8 cellular contexts compared by ENCODE assay signal in genomic region chr5:179668404-179668803, GRCh38. TPM values are rescaled to one million over a fixed set of nuclear protein-coding genes. Genes with fewer than 3 reads are reported as not detected.
DNase-seq lines count a peak whose midpoint lies in the region; ATAC-seq and TF ChIP-seq lines count a peak whose summit lies in the region.

No MANE protein-coding gene starts in this region.

- H3K79me2 ChIP-seq in neural cell (replicated peaks; ENCODE audit: insufficient read depth, low read length) = no peaks in the 10 kb centered on the region

- TF ChIP-seq EP300 in neural cell (conservative IDR thresholded peaks at IDR 0.05; ENCODE audit: poor library complexity, severe bottlenecking) = no peak

- no peak overlapping the region for H3K27ac ChIP-seq in neural cell (ENCODE audit: low read length)

- H3F3A ChIP-seq in neural cell (ENCODE audit: insufficient read depth, low read length, poor library complexity, severe bottlenecking) = no peaks in the 10 kb centered on the region

- no peaks in the 10 kb centered on the region for H3K4me1 Mint-ChIP-seq in activated CD4-positive, alpha-beta T cell treated with anti-CD3 and anti-CD28 coated beads, Interleukin-2, amount 10 ng/mL, durations not matched to agents 24 days and 14 days

- no peak overlapping the region for H3K4me3 Mint-ChIP-seq in activated CD4-positive, alpha-beta T cell treated with anti-CD3 and anti-CD28 coated beads, Interleukin-2, amount 10 ng/mL, durations not matched to agents 24 days and 14 days

- no peaks in the 10 kb centered on the region for H3K9me3 Mint-ChIP-seq in activated CD4-positive, alpha-beta T cell treated with anti-CD3 and anti-CD28 coated beads, Interleukin-2, amount 10 ng/mL, durations not matched to agents 24 days and 14 days

- intact Hi-C loops in activated CD4-positive, alpha-beta T cell treated with anti-CD3 and anti-CD28 coated beads, Interleukin-2, amount 10 ng/mL, durations not matched to agents 24 days and 14 days (cut with micrococcal nuclease) = no loop called here

- peak; percentile 56 for TF ChIP-seq CTCF in neural cell (IDR thresholded peaks at IDR 0.05; ENCODE audit: poor library complexity, severe bottlenecking)

- no peaks in the 10 kb centered on the region for H3K9me3 ChIP-seq in neural cell (ENCODE audit: low read length)

- no peaks in the 10 kb centered on the region for H3K36me3 ChIP-seq in neural cell (ENCODE audit: insufficient read depth, low read length)

- H3K9ac ChIP-seq in neural cell (ENCODE audit: low read length) = no peak overlapping the region

- H3K27me3 ChIP-seq in neural cell (ENCODE audit: insufficient read depth, low read depth, low read length) = no peaks in the 10 kb centered on the region

- H2AFZ ChIP-seq in neural cell (ENCODE audit: low read depth, low read length) = no peak overlapping the region

- no peaks in the 10 kb centered on the region for H3K9me2 ChIP-seq in neural cell (ENCODE audit: insufficient read depth, low read length)

- no peaks in the 10 kb centered on the region for H3K36me3 Mint-ChIP-seq in activated CD4-positive, alpha-beta T cell treated with anti-CD3 and anti-CD28 coated beads, Interleukin-2, amount 10 ng/mL, durations not matched to agents 24 days and 14 days (ENCODE audit: low read depth)

- no peak overlapping the region for H3K4me3 ChIP-seq in neural cell (ENCODE audit: low read length)

- no peak overlapping the region for H3K27ac Mint-ChIP-seq in activated CD4-positive, alpha-beta T cell treated with anti-CD3 and anti-CD28 coated beads, Interleukin-2, amount 10 ng/mL, durations not matched to agents 24 days and 14 days

- DNase-seq in NK-92 treated with Interleukin-12 subunit alpha and Interleukin-12 subunit beta, amount 100 ng/mL, for 24 hours (lab: John Stamatoyannopoulos, UW) = peak; percentile 23
- DNase-seq in NK-92 (lab: John Stamatoyannopoulos, UW; ENCODE audit: unreplicated experiment) (no peak), LHCN-M2 (ENCODE audit: low read depth) (peak; percentile 56), HK-2 (ENCODE audit: unreplicated experiment) (no peak), cerebellar nuclear complex (lab: John Stamatoyannopoulos, UW) (no peak)
- peak; percentile 78 for DNase-seq in activated CD4-positive, alpha-beta T cell treated with anti-CD3 and anti-CD28 coated beads, Interleukin-2, amount 10 ng/mL, durations not matched to agents 24 days and 14 days

- H3K27me3 Mint-ChIP-seq in activated CD4-positive, alpha-beta T cell treated with anti-CD3 and anti-CD28 coated beads, Interleukin-2, amount 10 ng/mL, durations not matched to agents 24 days and 14 days = no peaks in the 10 kb centered on the region

- no peak for TF ChIP-seq RAD21 in neural cell (conservative IDR thresholded peaks at IDR 0.05)

- H4K20me1 ChIP-seq in neural cell (ENCODE audit: insufficient read depth) = no peaks in the 10 kb centered on the region

- ATAC-seq in esophagus mucosa = peak; percentile 78

- no peak overlapping the region for H3K4me2 ChIP-seq in neural cell (ENCODE audit: low read length)

TF ChIP-seq in neural cell, 6 proteins besides CTCF, POLR2A, EP300 and RAD21:
- TF ChIP-seq EZH2 (IDR thresholded peaks at IDR 0.05; ENCODE audit: borderline replicate concordance, insufficient read depth, low read length, poor library complexity, severe bottlenecking) (no peak), SMC3 (conservative IDR thresholded peaks at IDR 0.05; ENCODE audit: poor library complexity) (no peak), POLR2AphosphoS5 (IDR thresholded peaks at IDR 0.05) (no peak), TAF1 (IDR thresholded peaks at IDR 0.05; ENCODE audit: low read depth) (no peak), MXI1 (conservative IDR thresholded peaks at IDR 0.05; ENCODE audit: poor library complexity, severe bottlenecking) (no peak), REST (IDR thresholded peaks at IDR 0.05; ENCODE audit: borderline replicate concordance) (no peak)

RNA-seq across cellular contexts. Expression of gene CBY3, which starts 12.4 kb away (rescaled TPM):
- total RNA-seq in LHCN-M2 (2014; rRNA removed) (not detected in 2 replicates), esophagus mucosa (not detected)
- 0.21 TPM for polyA plus RNA-seq in LHCN-M2 (2012)
- 0.45 and 0.63 TPM in 2 replicates for total RNA-seq in activated CD4-positive, alpha-beta T cell treated with anti-CD3 and anti-CD28 coated beads, Interleukin-2, amount 10 ng/mL, durations not matched to agents 24 days and 14 days
- 0.90 TPM in 1 of 2 replicates, not detected in the other for polyA plus RNA-seq in neural cell
- polyA minus RNA-seq in neural cell = not detected in 2 replicates

RNA-seq across cellular contexts. Expression of gene CANX, which starts 30.4 kb away (rescaled TPM):
- total RNA-seq in LHCN-M2 (2014; rRNA removed) (440 and 478 TPM in 2 replicates), esophagus mucosa (375 TPM)
- polyA plus RNA-seq in LHCN-M2 (2012) = 425 TPM
- total RNA-seq in activated CD4-positive, alpha-beta T cell treated with anti-CD3 and anti-CD28 coated beads, Interleukin-2, amount 10 ng/mL, durations not matched to agents 24 days and 14 days = 514 and 546 TPM in 2 replicates
- 227 and 232 TPM in 2 replicates for polyA plus RNA-seq in neural cell
- 346 and 374 TPM in 2 replicates for polyA minus RNA-seq in neural cell

RNA-seq across cellular contexts. Expression of gene HNRNPH1, which starts 44.9 kb away (rescaled TPM):
- 374 and 422 TPM in 2 replicates for total RNA-seq in LHCN-M2 (2014; rRNA removed)
- polyA plus RNA-seq in LHCN-M2 (2012) = 163 TPM
- total RNA-seq in activated CD4-positive, alpha-beta T cell treated with anti-CD3 and anti-CD28 coated beads, Interleukin-2, amount 10 ng/mL, durations not matched to agents 24 days and 14 days = 952 and 964 TPM in 2 replicates
- total RNA-seq in esophagus mucosa = 268 TPM
- 982 and 1,058 TPM in 2 replicates for polyA plus RNA-seq in neural cell
- 885 and 1,102 TPM in 2 replicates for polyA minus RNA-seq in neural cell

Comparison
In these comparisons a context has a peak if more than half of its experiments do, and no peak if none do; other contexts are left out.
1. DNase-seq: peak in NK-92 treated with Interleukin-12 subunit alpha and Interleukin-12 subunit beta, amount 100 ng/mL, for 24 hours (single experiment), LHCN-M2 (single experiment) and activated CD4-positive, alpha-beta T cell treated with anti-CD3 and anti-CD28 coated beads, Interleukin-2, amount 10 ng/mL, durations not matched to agents 24 days and 14 days (single experiment); none in NK-92 (single experiment), HK-2 (single experiment) and cerebellar nuclear complex (0 of 2).